Comparison of ENCODE assay signal across 29 cellular contexts in the genomic region with DNA sequence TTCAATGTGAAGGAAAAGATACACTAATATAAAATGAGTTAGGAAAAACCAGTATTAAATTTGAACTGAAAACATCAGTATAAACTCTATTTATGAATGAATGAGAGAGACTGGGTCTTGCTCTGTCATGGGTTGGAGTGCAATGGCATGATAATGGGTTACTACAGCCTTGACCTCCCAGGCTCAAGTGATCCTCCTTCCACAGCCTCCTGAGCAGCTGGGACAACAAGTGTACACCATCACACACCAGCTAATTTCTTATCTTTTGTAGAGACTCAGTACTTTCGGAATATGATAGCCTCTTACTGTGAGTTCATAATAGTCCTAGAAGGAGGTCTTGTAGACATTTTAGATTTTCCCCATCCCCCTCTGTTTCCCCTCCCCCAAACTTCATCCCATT. TPM values are rescaled to one million over a fixed set of nuclear protein-coding genes. Genes with fewer than 3 reads are reported as not detected.
DNase-seq lines count a peak whose midpoint lies in the region; ATAC-seq, FAIRE-seq and TF ChIP-seq lines count a peak whose summit lies in the region.
"Had no signal": no experiment of that assay in that cellular context is flagged by ENCODE, and none has a peak within 500 bp of the region (broad histone marks: within the 10 kb centered on the region; RNA-seq: fewer than 3 reads in every experiment).

No MANE protein-coding gene starts in this region.

- H3K36me3 ChIP-seq in trophoblast cell (ENCODE audit: control insufficient read depth in 1 of 2, insufficient read depth in 2 of 2, low read length in 2 of 2) (peaks cover 0 to 4% of the 10 kb centered on the region in 2 experiments), GM23338 (ENCODE audit: insufficient read depth) (no peaks in the 10 kb centered on the region)

- H4K91ac ChIP-seq in trophoblast cell (ENCODE audit: low read depth, low read length), result no peak overlapping the region

- H3K27ac Mint-ChIP-seq in activated T-cell treated with anti-CD3 and anti-CD28 coated beads, Interleukin-2, amount 50 U/mL, for 24 hours, result peak overlapping the region; percentile 11
- H3K27ac Mint-ChIP-seq in T-helper 17 cell (peak overlapping the region; percentile 3), GM23338 (no peak overlapping the region)
- H3K27ac Mint-ChIP-seq: H9 had no signal

- no peak for TF ChIP-seq CTCF in GM23338 (conservative IDR thresholded peaks at IDR 0.05; ENCODE audit: low read depth in 2 of 2)

- peak overlapping the region; percentile 90 for H3K23ac ChIP-seq in trophoblast cell (ENCODE audit: low read length)

- H2AFZ ChIP-seq in trophoblast cell (ENCODE audit: insufficient read depth, low read length, poor library complexity), result no peak overlapping the region
- H2AFZ ChIP-seq in GM23338, result no peak overlapping the region

- H2BK120ac ChIP-seq in trophoblast cell (ENCODE audit: insufficient read depth, low read length, poor library complexity), result no peak overlapping the region

- no peak overlapping the region for H2BK5ac ChIP-seq in trophoblast cell (ENCODE audit: low read depth, low read length, poor library complexity)

- H3K27me3 ChIP-seq in trophoblast cell (ENCODE audit: insufficient read depth, low read length), result no peaks in the 10 kb centered on the region
- H3K27me3 ChIP-seq in GM23338 (ENCODE audit: insufficient read depth), result no peaks in the 10 kb centered on the region
- H3K27me3 ChIP-seq: BLaER1 treated with 17β-estradiol and CSF1 and Interleukin-3, amounts not matched to agents 10 nM and 100 nM had no signal

- H3K4me2 ChIP-seq in trophoblast cell (ENCODE audit: low read length), result no peak overlapping the region
- H3K4me2 ChIP-seq in GM23338, result no peak overlapping the region

- H3K4me1 Mint-ChIP-seq in activated T-cell treated with anti-CD3 and anti-CD28 coated beads, Interleukin-2, amount 50 U/mL, for 24 hours (ENCODE audit: low read depth), result peaks cover 46% of the 10 kb centered on the region
- peaks cover 32% of the 10 kb centered on the region for H3K4me1 Mint-ChIP-seq in T-helper 17 cell
- H3K4me1 Mint-ChIP-seq in GM23338, result peaks cover 25% of the 10 kb centered on the region

- H2AK5ac ChIP-seq in trophoblast cell (ENCODE audit: low read length), result no peak overlapping the region

- H3K9ac ChIP-seq in trophoblast cell (ENCODE audit: low read length), result no peak overlapping the region
- H3K9ac ChIP-seq: BLaER1 treated with 17β-estradiol and CSF1 and Interleukin-3, amounts not matched to agents 10 nM and 100 nM had no signal

- H4K20me1 ChIP-seq in GM23338 (replicated peaks; ENCODE audit: insufficient read depth), result peaks cover 4% of the 10 kb centered on the region

- H3K79me2 ChIP-seq in trophoblast cell (ENCODE audit: control insufficient read depth, insufficient read depth, low read length, poor library complexity) (no peaks in the 10 kb centered on the region), GM23338 (replicated peaks; ENCODE audit: insufficient read depth) (peaks cover 99% of the 10 kb centered on the region)

- no peak overlapping the region for H3K27ac ChIP-seq in trophoblast cell (ENCODE audit: low read depth, low read length)
- no peak overlapping the region; the same call in 1 of the 2 replicates for H3K27ac ChIP-seq in GM23338 (ENCODE audit: low read depth)
- H3K27ac ChIP-seq: BLaER1 treated with 17β-estradiol and CSF1 and Interleukin-3, amounts not matched to agents 10 nM and 100 nM had no signal

- H3K36me3 Mint-ChIP-seq in activated T-cell treated with anti-CD3 and anti-CD28 coated beads, Interleukin-2, amount 50 U/mL, for 24 hours (ENCODE audit: low read depth), result peaks cover 35% of the 10 kb centered on the region
- H3K36me3 Mint-ChIP-seq in T-helper 17 cell (ENCODE audit: low read depth), result peaks cover 2% of the 10 kb centered on the region
- H3K36me3 Mint-ChIP-seq in GM23338 (ENCODE audit: low read depth), result peaks cover 8% of the 10 kb centered on the region; the same call in 1 of the 3 replicates

- H4K8ac ChIP-seq in trophoblast cell (ENCODE audit: low read depth, low read length), result no peak overlapping the region

- no peaks in the 10 kb centered on the region for H3K9me2 ChIP-seq in GM23338 (ENCODE audit: insufficient read depth)

- no peak overlapping the region for H3K4me3 Mint-ChIP-seq in activated T-cell treated with anti-CD3 and anti-CD28 coated beads, Interleukin-2, amount 50 U/mL, for 24 hours
- H3K4me3 Mint-ChIP-seq in T-helper 17 cell (no peak overlapping the region), GM23338 (no peak overlapping the region)
- H3K4me3 Mint-ChIP-seq: CD8-positive, alpha-beta memory T cell; H9; T-cell had no signal

- H3K27me3 Mint-ChIP-seq in activated T-cell treated with anti-CD3 and anti-CD28 coated beads, Interleukin-2, amount 50 U/mL, for 24 hours, result no peaks in the 10 kb centered on the region
- H3K27me3 Mint-ChIP-seq in T-helper 17 cell (no peaks in the 10 kb centered on the region), GM23338 (ENCODE audit: insufficient read depth, low read depth, poor library complexity) (peaks cover 5% of the 10 kb centered on the region)
- H3K27me3 Mint-ChIP-seq: CD8-positive, alpha-beta memory T cell; T-cell had no signal

- no peaks in the 10 kb centered on the region for H3K9me3 ChIP-seq in T-helper 17 cell (ENCODE audit: control insufficient read depth, low read length, poor library complexity, severe bottlenecking)
- H3K9me3 ChIP-seq in trophoblast cell (ENCODE audit: insufficient read depth, low read depth, low read length), result peaks cover 2% of the 10 kb centered on the region

- FAIRE-seq in GM19239 (lab: Jason Lieb, UNC), result peak; percentile 35
- FAIRE-seq: GM12891 had no signal

- no peaks in the 10 kb centered on the region for H3K79me1 ChIP-seq in trophoblast cell (ENCODE audit: low read length)

- ATAC-seq in T-helper 17 cell, result no peak
- ATAC-seq in GM23338, result no peak
- ATAC-seq: PC-3, T-cell had no signal

- no peaks in the 10 kb centered on the region for H3K4me1 ChIP-seq in trophoblast cell (ENCODE audit: control insufficient read depth in 1 of 2, insufficient read depth in 2 of 2, low read length in 2 of 2)
- H3K4me1 ChIP-seq in GM23338 (ENCODE audit: insufficient read depth), result peaks cover 15% of the 10 kb centered on the region

- no peak overlapping the region for H3K4ac ChIP-seq in trophoblast cell (ENCODE audit: low read depth, low read length)

- H4K12ac ChIP-seq in trophoblast cell (ENCODE audit: low read depth, low read length), result no peak overlapping the region

- H3F3A ChIP-seq in GM23338 (replicated peaks; ENCODE audit: low read depth), result no peaks in the 10 kb centered on the region

- DNase-seq in activated T-cell treated with anti-CD3 and anti-CD28 coated beads, Interleukin-2, amount 50 U/mL, for 24 hours, result no peak
- DNase-seq in activated T-cell treated with anti-CD3 and anti-CD28 coated beads, Interleukin-2, amount 50 U/mL, for 1 hour, result no peak
- DNase-seq in GM19239 (ENCODE audit: insufficient read length, low spot score), result no peak
- DNase-seq in T-helper 17 cell, result no peak
- no peak for DNase-seq in trophoblast cell
- no peak for DNase-seq in ureter (ENCODE audit: low spot score)
- DNase-seq in GM23338 (ENCODE audit: low spot score), result no peak
- no peak for DNase-seq in ecto neural progenitor cell (ENCODE audit: low spot score)
- DNase-seq: AML-193; CD8-positive, alpha-beta memory T cell; DMS 273 treated with DMSO at 0.1 percent for 48 hours; DMS79 treated with DMSO at 0.1 percent for 48 hours; GF-D8; H9; KG1; MM.1S; NCI-H1694; NCI-H2029 treated with DMSO at 0.1 percent for 48 hours; NCI-H2171 treated with DMSO at 0.1 percent for 48 hours; NCI-H345; NCI-H510A treated with DMSO at 0.1 percent for 48 hours; NCI-H748 treated with DMSO at 0.1 percent for 48 hours; NK-92 treated with Interleukin-12 subunit alpha and Interleukin-12 subunit beta, amount 100 ng/mL, for 24 hours; PC-3; T-cell had no signal

- H2BK12ac ChIP-seq in trophoblast cell (ENCODE audit: low read length), result no peak overlapping the region

- no peaks in the 10 kb centered on the region for H3K9me3 Mint-ChIP-seq in activated T-cell treated with anti-CD3 and anti-CD28 coated beads, Interleukin-2, amount 50 U/mL, for 24 hours
- no peaks in the 10 kb centered on the region for H3K9me3 Mint-ChIP-seq in GM23338
- H3K9me3 Mint-ChIP-seq: CD8-positive, alpha-beta memory T cell; H9; T-cell had no signal

- WGBS in trophoblast cell (ENCODE audit: extremely low coverage, insufficient coverage, insufficient read length), result no CpG with 5 or more reads among the region's 1 CpG

- H3K18ac ChIP-seq in trophoblast cell (ENCODE audit: low read length), result no peak overlapping the region

- no peak overlapping the region for H3K14ac ChIP-seq in trophoblast cell (ENCODE audit: low read length)

- H3K4me3 ChIP-seq in trophoblast cell (ENCODE audit: low read depth, low read length) (no peak overlapping the region), GM23338 (no peak overlapping the region)
- H3K4me3 ChIP-seq: BLaER1 treated with 17β-estradiol and CSF1 and Interleukin-3, amounts not matched to agents 10 nM and 100 nM had no signal

TF ChIP-seq in GM23338, 12 proteins besides CTCF, POLR2A, EP300 and RAD21:
- TF ChIP-seq ZNF331 (CRISPR knock-in tag; IDR thresholded peaks at IDR 0.05; ENCODE audit: low read depth) (no peak), EZH2 (IDR thresholded peaks at IDR 0.05; ENCODE audit: low read depth, unreplicated experiment) (no peak)

RNA-seq across cellular contexts. Expression of a gene that starts 21.4 kb away (rescaled TPM):
- total RNA-seq in T-helper 17 cell (10 to 100 TPM; 31.3 to 54.1 TPM), ureter (34.6 TPM)
- polyA plus RNA-seq in trophoblast cell (2013), result 36.2 and 36.4 TPM in 2 replicates
- 25.0 and 35.1 TPM in 2 replicates for total RNA-seq in GM23338 (2014; rRNA removed; shearing (Covaris generic))
- 7.1 and 7.4 TPM in 2 replicates for polyA plus RNA-seq in GM23338 (2016; fragmentation: Nextera tagmentation; extraction: Ambion mirVana)

RNA-seq across cellular contexts. Expression of a gene that starts 21.6 kb away (rescaled TPM):
- under 1 TPM; 0.30 to 0.60 TPM for total RNA-seq in T-helper 17 cell
- 0.04 and 0.08 TPM in 2 replicates for polyA plus RNA-seq in trophoblast cell (2013)
- not detected for total RNA-seq in ureter
- total RNA-seq in GM23338 (2014; rRNA removed; shearing (Covaris generic)), result 0.14 TPM in 1 of 2 replicates, not detected in the other
- not detected in 2 replicates for polyA plus RNA-seq in GM23338 (2016; fragmentation: Nextera tagmentation; extraction: Ambion mirVana)
- total RNA-seq: A172, H9, HT1080, PC-3 had no signal
- polyA plus RNA-seq: CD8-positive, alpha-beta memory T cell had no signal
